Comparison of ENCODE assay signal across 1 cellular context in the genomic region with DNA sequence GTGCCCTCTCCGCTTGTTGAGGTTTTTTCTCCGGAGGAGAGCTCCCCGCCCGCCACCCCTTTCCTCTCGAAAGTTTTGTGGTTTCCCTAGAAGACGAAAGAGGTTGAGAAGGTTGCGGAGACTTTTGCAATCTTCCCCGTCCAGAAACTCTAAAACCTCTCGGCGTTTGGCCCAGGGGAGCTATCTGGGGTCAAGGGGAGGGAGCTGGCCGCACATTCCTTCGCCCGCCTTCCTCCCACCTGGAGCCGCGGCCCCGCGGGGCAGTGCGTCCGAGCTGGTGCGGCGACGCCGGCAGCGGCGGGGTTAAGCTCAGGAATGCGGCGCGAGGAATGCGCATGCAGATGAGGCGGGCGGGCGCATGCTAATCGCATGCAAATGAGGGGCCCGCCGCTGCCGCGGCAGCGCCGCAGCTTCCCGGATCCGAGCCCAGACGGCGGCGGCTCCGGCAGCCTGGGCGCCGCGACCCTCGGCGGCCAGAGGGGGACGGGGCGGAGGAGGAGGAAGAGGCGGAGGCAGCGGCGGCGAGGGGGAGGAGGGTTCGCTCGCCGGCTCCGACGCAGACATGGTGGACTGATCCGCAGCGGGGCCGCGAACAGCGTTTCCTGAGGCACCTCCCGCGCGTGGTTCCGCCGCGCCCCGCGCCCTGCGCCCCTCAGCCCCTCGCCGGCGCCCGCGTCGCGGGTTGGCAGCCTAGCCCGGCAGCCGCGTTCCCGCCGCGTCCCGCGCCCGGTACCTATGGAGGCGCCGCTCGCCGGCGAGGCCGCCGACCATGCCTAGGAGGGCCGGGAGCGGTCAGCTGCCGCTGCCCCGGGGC.
TF ChIP-seq lines count a peak whose summit lies in the region.

A gene (plus strand): TSS at position 535 of the 814 bp plus-strand sequence. CDS start 235 bp downstream, at position 770.

TF ChIP-seq in HepG2, 621 proteins besides CTCF, POLR2A, EP300 and RAD21 (continued from another document and continues in another):
- TF ChIP-seq, protein P1, sequence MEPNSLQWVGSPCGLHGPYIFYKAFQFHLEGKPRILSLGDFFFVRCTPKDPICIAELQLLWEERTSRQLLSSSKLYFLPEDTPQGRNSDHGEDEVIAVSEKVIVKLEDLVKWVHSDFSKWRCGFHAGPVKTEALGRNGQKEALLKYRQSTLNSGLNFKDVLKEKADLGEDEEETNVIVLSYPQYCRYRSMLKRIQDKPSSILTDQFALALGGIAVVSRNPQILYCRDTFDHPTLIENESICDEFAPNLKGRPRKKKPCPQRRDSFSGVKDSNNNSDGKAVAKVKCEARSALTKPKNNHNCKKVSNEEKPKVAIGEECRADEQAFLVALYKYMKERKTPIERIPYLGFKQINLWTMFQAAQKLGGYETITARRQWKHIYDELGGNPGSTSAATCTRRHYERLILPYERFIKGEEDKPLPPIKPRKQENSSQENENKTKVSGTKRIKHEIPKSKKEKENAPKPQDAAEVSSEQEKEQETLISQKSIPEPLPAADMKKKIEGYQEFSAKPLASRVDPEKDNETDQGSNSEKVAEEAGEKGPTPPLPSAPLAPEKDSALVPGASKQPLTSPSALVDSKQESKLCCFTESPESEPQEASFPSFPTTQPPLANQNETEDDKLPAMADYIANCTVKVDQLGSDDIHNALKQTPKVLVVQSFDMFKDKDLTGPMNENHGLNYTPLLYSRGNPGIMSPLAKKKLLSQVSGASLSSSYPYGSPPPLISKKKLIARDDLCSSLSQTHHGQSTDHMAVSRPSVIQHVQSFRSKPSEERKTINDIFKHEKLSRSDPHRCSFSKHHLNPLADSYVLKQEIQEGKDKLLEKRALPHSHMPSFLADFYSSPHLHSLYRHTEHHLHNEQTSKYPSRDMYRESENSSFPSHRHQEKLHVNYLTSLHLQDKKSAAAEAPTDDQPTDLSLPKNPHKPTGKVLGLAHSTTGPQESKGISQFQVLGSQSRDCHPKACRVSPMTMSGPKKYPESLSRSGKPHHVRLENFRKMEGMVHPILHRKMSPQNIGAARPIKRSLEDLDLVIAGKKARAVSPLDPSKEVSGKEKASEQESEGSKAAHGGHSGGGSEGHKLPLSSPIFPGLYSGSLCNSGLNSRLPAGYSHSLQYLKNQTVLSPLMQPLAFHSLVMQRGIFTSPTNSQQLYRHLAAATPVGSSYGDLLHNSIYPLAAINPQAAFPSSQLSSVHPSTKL (CRISPR knock-in tag; IDR thresholded peaks at IDR 0.05) = peak; percentile 69
- TF ChIP-seq MYNN (CRISPR knock-in tag; IDR thresholded peaks at IDR 0.05; ENCODE audit: low read depth) (no peak), IKZF4 (CRISPR knock-in tag; IDR thresholded peaks at IDR 0.05; ENCODE audit: borderline replicate concordance, low read depth, not compliant biosample characterization) (no peak), ZNF331 (CRISPR knock-in tag; IDR thresholded peaks at IDR 0.05) (peak; percentile 65; the same call in 1 of the 2 replicates), GZF1 (CRISPR knock-in tag; IDR thresholded peaks at IDR 0.05) (no peak), TARDBP (CRISPR knock-in tag; IDR thresholded peaks at IDR 0.05) (peak; percentile 73), RARA (CRISPR knock-in tag; IDR thresholded peaks at IDR 0.05) (peak; percentile 50), SMAD1 (CRISPR knock-in tag; IDR thresholded peaks at IDR 0.05; ENCODE audit: borderline replicate concordance, low read depth) (peak; percentile 73; the same call in 1 of the 2 replicates), CHCHD3 (CRISPR knock-in tag; IDR thresholded peaks at IDR 0.05) (no peak), ELF3 (CRISPR knock-in tag; IDR thresholded peaks at IDR 0.05) (peak; percentile 84), ZFY (CRISPR knock-in tag; IDR thresholded peaks at IDR 0.05) (peak; percentile 29; the same call in 1 of the 2 replicates), ZSCAN25 (CRISPR knock-in tag; IDR thresholded peaks at IDR 0.05) (no peak), GTF2F1 (IDR thresholded peaks at IDR 0.05; ENCODE audit: low read length) (no peak), ZNF644 (CRISPR knock-in tag; IDR thresholded peaks at IDR 0.05; ENCODE audit: low read depth) (no peak), ZNF614 (CRISPR knock-in tag; IDR thresholded peaks at IDR 0.05; ENCODE audit: borderline replicate concordance) (0 out of 2 replicates have a peak, but pooled peaks have one; percentile 17)
- TF ChIP-seq, protein P2, sequence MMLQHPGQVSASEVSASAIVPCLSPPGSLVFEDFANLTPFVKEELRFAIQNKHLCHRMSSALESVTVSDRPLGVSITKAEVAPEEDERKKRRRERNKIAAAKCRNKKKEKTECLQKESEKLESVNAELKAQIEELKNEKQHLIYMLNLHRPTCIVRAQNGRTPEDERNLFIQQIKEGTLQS (CRISPR knock-in tag; IDR thresholded peaks at IDR 0.05) = peak; percentile 58; the same call in 1 of the 2 replicates
- TF ChIP-seq, protein P3, sequence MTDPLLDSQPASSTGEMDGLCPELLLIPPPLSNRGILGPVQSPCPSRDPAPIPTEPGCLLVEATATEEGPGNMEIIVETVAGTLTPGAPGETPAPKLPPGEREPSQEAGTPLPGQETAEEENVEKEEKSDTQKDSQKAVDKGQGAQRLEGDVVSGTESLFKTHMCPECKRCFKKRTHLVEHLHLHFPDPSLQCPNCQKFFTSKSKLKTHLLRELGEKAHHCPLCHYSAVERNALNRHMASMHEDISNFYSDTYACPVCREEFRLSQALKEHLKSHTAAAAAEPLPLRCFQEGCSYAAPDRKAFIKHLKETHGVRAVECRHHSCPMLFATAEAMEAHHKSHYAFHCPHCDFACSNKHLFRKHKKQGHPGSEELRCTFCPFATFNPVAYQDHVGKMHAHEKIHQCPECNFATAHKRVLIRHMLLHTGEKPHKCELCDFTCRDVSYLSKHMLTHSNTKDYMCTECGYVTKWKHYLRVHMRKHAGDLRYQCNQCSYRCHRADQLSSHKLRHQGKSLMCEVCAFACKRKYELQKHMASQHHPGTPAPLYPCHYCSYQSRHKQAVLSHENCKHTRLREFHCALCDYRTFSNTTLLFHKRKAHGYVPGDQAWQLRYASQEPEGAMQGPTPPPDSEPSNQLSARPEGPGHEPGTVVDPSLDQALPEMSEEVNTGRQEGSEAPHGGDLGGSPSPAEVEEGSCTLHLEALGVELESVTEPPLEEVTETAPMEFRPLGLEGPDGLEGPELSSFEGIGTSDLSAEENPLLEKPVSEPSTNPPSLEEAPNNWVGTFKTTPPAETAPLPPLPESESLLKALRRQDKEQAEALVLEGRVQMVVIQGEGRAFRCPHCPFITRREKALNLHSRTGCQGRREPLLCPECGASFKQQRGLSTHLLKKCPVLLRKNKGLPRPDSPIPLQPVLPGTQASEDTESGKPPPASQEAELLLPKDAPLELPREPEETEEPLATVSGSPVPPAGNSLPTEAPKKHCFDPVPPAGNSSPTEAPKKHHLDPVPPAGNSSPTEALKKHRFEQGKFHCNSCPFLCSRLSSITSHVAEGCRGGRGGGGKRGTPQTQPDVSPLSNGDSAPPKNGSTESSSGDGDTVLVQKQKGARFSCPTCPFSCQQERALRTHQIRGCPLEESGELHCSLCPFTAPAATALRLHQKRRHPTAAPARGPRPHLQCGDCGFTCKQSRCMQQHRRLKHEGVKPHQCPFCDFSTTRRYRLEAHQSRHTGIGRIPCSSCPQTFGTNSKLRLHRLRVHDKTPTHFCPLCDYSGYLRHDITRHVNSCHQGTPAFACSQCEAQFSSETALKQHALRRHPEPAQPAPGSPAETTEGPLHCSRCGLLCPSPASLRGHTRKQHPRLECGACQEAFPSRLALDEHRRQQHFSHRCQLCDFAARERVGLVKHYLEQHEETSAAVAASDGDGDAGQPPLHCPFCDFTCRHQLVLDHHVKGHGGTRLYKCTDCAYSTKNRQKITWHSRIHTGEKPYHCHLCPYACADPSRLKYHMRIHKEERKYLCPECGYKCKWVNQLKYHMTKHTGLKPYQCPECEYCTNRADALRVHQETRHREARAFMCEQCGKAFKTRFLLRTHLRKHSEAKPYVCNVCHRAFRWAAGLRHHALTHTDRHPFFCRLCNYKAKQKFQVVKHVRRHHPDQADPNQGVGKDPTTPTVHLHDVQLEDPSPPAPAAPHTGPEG (CRISPR knock-in tag; IDR thresholded peaks at IDR 0.05) = peak; percentile 62; the same call in 1 of the 2 replicates
- TF ChIP-seq, protein P4, sequence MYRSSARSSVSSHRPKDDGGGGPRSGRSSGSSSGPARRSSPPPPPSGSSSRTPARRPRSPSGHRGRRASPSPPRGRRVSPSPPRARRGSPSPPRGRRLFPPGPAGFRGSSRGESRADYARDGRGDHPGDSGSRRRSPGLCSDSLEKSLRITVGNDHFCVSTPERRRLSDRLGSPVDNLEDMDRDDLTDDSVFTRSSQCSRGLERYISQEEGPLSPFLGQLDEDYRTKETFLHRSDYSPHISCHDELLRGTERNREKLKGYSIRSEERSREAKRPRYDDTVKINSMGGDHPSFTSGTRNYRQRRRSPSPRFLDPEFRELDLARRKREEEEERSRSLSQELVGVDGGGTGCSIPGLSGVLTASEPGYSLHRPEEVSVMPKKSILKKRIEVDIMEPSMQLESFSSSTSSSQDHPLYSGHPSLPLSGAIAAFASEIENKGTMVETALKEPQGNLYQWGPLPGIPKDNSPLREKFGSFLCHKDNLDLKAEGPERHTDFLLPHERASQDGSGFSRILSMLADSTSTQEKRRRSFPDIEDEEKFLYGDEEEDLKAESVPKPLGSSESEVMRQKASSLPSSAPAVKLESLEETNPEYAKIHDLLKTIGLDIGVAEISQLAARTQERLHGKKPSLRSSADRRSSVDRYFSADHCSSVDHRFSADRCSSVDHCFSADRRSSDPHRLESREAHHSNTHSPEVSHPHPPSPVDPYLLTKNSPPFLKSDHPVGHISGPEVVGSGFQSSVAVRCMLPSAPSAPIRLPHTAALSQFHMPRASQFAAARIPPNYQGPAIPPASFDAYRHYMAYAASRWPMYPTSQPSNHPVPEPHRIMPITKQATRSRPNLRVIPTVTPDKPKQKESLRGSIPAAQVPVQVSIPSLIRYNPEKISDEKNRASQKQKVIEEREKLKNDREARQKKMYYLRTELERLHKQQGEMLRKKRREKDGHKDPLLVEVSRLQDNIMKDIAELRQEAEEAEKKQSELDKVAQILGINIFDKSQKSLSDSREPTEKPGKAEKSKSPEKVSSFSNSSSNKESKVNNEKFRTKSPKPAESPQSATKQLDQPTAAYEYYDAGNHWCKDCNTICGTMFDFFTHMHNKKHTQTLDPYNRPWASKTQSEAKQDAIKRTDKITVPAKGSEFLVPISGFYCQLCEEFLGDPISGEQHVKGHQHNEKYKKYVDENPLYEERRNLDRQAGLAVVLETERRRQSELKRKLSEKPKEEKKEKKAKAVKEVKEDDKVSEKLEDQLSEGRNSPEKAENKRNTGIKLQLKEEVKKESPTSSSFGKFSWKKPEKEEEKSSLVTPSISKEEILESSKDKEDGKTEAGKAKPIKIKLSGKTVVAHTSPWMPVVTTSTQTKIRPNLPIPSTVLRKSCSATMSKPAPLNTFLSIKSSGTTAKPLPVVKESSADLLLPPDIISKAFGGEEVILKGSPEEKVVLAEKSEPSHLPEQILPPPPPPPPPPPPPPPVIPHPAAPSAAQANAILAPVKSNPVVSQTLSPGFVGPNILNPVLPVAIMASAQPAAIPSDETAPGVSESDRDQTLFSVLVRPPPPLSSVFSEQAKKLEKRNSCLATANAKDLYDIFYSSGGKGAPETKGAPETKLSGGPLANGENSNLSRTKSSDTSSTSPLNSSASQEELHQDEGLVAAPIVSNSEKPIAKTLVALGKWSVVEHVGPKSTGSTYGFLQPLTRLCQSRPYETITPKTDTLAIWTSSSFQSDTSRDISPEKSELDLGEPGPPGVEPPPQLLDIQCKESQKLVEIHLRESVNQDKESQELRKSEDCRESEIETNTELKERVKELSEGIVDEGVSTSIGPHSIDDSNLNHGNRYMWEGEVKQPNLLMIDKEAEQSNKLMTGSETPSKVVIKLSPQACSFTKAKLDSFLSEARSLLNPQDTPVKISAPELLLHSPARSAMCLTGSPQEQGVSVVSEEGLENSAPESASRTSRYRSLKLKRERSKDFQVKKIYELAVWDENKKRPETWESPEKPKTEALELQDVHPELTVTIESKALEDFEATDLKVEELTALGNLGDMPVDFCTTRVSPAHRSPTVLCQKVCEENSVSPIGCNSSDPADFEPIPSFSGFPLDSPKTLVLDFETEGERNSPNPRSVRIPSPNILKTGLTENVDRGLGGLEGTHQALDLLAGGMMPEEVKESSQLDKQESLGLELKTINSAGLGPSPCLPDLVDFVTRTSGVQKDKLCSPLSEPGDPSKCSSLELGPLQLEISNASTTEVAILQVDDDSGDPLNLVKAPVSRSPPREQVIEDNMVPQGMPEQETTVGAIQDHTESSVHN (CRISPR knock-in tag; IDR thresholded peaks at IDR 0.05) = no peak
- TF ChIP-seq, protein P5, sequence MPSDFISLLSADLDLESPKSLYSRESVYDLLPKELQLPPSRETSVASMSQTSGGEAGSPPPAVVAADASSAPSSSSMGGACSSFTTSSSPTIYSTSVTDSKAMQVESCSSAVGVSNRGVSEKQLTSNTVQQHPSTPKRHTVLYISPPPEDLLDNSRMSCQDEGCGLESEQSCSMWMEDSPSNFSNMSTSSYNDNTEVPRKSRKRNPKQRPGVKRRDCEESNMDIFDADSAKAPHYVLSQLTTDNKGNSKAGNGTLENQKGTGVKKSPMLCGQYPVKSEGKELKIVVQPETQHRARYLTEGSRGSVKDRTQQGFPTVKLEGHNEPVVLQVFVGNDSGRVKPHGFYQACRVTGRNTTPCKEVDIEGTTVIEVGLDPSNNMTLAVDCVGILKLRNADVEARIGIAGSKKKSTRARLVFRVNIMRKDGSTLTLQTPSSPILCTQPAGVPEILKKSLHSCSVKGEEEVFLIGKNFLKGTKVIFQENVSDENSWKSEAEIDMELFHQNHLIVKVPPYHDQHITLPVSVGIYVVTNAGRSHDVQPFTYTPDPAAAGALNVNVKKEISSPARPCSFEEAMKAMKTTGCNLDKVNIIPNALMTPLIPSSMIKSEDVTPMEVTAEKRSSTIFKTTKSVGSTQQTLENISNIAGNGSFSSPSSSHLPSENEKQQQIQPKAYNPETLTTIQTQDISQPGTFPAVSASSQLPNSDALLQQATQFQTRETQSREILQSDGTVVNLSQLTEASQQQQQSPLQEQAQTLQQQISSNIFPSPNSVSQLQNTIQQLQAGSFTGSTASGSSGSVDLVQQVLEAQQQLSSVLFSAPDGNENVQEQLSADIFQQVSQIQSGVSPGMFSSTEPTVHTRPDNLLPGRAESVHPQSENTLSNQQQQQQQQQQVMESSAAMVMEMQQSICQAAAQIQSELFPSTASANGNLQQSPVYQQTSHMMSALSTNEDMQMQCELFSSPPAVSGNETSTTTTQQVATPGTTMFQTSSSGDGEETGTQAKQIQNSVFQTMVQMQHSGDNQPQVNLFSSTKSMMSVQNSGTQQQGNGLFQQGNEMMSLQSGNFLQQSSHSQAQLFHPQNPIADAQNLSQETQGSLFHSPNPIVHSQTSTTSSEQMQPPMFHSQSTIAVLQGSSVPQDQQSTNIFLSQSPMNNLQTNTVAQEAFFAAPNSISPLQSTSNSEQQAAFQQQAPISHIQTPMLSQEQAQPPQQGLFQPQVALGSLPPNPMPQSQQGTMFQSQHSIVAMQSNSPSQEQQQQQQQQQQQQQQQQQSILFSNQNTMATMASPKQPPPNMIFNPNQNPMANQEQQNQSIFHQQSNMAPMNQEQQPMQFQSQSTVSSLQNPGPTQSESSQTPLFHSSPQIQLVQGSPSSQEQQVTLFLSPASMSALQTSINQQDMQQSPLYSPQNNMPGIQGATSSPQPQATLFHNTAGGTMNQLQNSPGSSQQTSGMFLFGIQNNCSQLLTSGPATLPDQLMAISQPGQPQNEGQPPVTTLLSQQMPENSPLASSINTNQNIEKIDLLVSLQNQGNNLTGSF (CRISPR knock-in tag; IDR thresholded peaks at IDR 0.05) = no peak
- TF ChIP-seq, protein P6, sequence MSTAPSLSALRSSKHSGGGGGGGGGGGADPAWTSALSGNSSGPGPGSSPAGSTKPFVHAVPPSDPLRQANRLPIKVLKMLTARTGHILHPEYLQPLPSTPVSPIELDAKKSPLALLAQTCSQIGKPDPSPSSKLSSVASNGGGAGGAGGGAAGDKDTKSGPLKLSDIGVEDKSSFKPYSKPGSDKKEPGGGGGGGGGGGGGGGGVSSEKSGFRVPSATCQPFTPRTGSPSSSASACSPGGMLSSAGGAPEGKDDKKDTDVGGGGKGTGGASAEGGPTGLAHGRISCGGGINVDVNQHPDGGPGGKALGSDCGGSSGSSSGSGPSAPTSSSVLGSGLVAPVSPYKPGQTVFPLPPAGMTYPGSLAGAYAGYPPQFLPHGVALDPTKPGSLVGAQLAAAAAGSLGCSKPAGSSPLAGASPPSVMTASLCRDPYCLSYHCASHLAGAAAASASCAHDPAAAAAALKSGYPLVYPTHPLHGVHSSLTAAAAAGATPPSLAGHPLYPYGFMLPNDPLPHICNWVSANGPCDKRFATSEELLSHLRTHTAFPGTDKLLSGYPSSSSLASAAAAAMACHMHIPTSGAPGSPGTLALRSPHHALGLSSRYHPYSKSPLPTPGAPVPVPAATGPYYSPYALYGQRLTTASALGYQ (CRISPR knock-in tag; IDR thresholded peaks at IDR 0.05) = peak; percentile 73
